In the genomic region with DNA sequence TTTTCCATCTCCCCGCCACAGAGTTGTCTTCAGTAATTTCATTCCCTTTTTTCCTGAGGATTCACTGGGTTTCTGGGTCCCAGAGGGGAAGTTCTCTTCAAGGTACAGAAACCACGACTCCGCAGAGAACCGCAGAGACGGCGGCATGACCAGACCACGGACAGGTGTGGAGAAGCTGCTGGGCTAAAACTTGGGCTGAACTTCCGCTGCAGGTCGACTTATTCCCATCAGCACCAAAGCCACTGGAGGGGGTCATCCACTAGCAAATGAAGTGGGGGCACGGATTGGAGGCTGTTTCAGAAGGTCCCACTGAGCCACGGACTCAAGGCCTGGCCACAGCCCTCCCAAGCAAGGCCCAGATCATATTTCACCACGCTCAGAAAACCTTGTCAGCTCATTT, we compare ENCODE assay signal across 19 cellular contexts. TPM values are rescaled to one million over a fixed set of nuclear protein-coding genes. Genes with fewer than 3 reads are reported as not detected.
"Had no signal": no experiment of that assay in that cellular context is flagged by ENCODE, and none has a peak within 500 bp of the region (broad histone marks: within the 10 kb centered on the region; RNA-seq: fewer than 3 reads in every experiment).

No MANE protein-coding gene starts in this region.

RNA-seq across cellular contexts. Expression of a gene that starts 3.0 kb away (rescaled TPM):
- total RNA-seq: natural killer cell treated with Interleukin-12 subunit alpha and Interleukin-12 subunit beta and Interleukin-15 and Interleukin-18, amount 100 ng/mL, for 72 hours; neural crest cell; omental fat pad; osteocyte; pancreas; posterior vena cava; pulmonary artery endothelial cell; right atrium auricular region; sciatic nerve; smooth muscle cell; stomach; subcutaneous adipose tissue; temporal lobe; thoracic aorta; thyroid gland; tibial nerve; upper lobe of left lung; ureter; vagina had no signal
- polyA plus RNA-seq: stomach had no signal
